ENCODE assay signal across 22 cellular contexts in the genomic region with DNA sequence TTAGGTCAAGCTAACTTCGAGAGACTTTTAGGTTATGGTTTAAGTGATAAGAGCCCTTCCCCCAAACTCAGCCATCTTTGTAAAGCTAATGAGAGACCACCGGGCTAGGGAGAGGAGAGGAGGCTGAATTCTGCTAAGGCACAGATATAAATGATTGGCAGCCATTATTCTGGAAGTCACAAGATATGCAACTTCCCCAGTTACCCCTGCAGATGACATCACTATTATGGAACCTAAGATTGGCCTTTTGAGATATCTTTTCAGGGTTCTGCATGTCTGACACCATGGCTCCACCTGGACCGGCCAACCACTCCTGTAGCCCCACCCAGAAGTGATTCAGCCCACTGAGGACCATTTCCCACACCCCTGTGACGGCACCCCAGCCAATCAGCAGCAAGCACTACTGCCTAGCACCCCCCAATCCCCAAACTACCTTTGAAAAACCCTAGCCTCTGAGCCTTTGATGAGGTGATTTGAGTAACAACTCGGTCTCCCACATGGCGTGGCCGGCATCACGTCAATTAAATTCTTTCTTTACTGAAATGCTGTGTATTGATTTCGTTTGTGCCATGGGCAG. TPM values are rescaled to one million over a fixed set of nuclear protein-coding genes. Genes with fewer than 3 reads are reported as not detected.
"Had no signal": no experiment of that assay in that cellular context is flagged by ENCODE, and none has a peak within 500 bp of the region (broad histone marks: within the 10 kb centered on the region; RNA-seq: fewer than 3 reads in every experiment).

No MANE protein-coding gene starts in this region.

- H3K36me3 ChIP-seq: brain microvascular endothelial cell, cardiac muscle cell, MG63, Peyer's patch, SJSA1 had no signal

- H3K4me3 Mint-ChIP-seq: activated naive CD8-positive, alpha-beta T cell treated with anti-CD3 and anti-CD28 coated beads for 36 hours; IgD-negative memory B cell; T-helper 1 cell treated with Interleukin-12 subunit alpha and Interleukin-12 subunit beta and Interleukin-4 antibody, amounts not matched to agents 30 μg/mL and 1 μg/mL, for 36 hours had no signal

- ATAC-seq: activated CD4-positive, CD25-positive, alpha-beta regulatory T cell treated with anti-CD3 and anti-CD28 coated beads, Interleukin-2, amount 50 U/mL, for 24 hours; SK-N-SH treated with all-trans-retinoic acid at 6 μM for 48 hours had no signal

- H3K4me1 ChIP-seq: Peyer's patch, SJSA1 had no signal

- H3K9me3 Mint-ChIP-seq: activated naive CD8-positive, alpha-beta T cell treated with anti-CD3 and anti-CD28 coated beads for 36 hours; IgD-negative memory B cell; T-helper 1 cell treated with Interleukin-12 subunit alpha and Interleukin-12 subunit beta and Interleukin-4 antibody, amounts not matched to agents 30 μg/mL and 1 μg/mL, for 36 hours had no signal

- H3K4me3 ChIP-seq: cardiac muscle cell, MG63, Peyer's patch, SJSA1 had no signal

- H3K27me3 ChIP-seq: brain microvascular endothelial cell, cardiac muscle cell, Peyer's patch had no signal

- DNase-seq: activated CD4-positive, alpha-beta T cell treated with anti-CD3 and anti-CD28 coated beads for 4 hours; activated naive CD4-positive, alpha-beta T cell treated with Interleukin-2 at 50 U/mL for 16 hours; activated naive CD8-positive, alpha-beta T cell treated with anti-CD3 and anti-CD28 coated beads for 36 hours; brain microvascular endothelial cell; MG63; MV-4-11; NCI-H1092 treated with DMSO at 0.1 percent for 48 hours; NCI-H1417 treated with DMSO at 0.1 percent for 48 hours; NCI-H1694 treated with DMSO at 0.1 percent for 48 hours; NCI-H2029 treated with DMSO at 0.1 percent for 48 hours; NCI-H345; NCI-H510A; Peyer's patch; SHP77 had no signal

- H3K27ac Mint-ChIP-seq: activated naive CD8-positive, alpha-beta T cell treated with anti-CD3 and anti-CD28 coated beads for 36 hours; IgD-negative memory B cell; T-helper 1 cell treated with Interleukin-12 subunit alpha and Interleukin-12 subunit beta and Interleukin-4 antibody, amounts not matched to agents 30 μg/mL and 1 μg/mL, for 36 hours had no signal

- H3K9me3 ChIP-seq: MG63, Peyer's patch, SJSA1 had no signal

- H3K4me1 Mint-ChIP-seq: activated naive CD8-positive, alpha-beta T cell treated with anti-CD3 and anti-CD28 coated beads for 36 hours; IgD-negative memory B cell had no signal

- H3K36me3 Mint-ChIP-seq: activated naive CD8-positive, alpha-beta T cell treated with anti-CD3 and anti-CD28 coated beads for 36 hours had no signal

- H3K27ac ChIP-seq: brain microvascular endothelial cell, cardiac muscle cell, KMS-11, Peyer's patch, RWPE1, SJSA1 had no signal

RNA-seq across cellular contexts. Expression of a gene that starts 14.4 kb away (rescaled TPM):
- total RNA-seq: activated naive CD8-positive, alpha-beta T cell treated with anti-CD3 and anti-CD28 coated beads for 36 hours; SJSA1 had no signal
- polyA plus RNA-seq: IgD-negative memory B cell had no signal
